ENCODE assay signal across 9 cellular contexts in the genomic region with DNA sequence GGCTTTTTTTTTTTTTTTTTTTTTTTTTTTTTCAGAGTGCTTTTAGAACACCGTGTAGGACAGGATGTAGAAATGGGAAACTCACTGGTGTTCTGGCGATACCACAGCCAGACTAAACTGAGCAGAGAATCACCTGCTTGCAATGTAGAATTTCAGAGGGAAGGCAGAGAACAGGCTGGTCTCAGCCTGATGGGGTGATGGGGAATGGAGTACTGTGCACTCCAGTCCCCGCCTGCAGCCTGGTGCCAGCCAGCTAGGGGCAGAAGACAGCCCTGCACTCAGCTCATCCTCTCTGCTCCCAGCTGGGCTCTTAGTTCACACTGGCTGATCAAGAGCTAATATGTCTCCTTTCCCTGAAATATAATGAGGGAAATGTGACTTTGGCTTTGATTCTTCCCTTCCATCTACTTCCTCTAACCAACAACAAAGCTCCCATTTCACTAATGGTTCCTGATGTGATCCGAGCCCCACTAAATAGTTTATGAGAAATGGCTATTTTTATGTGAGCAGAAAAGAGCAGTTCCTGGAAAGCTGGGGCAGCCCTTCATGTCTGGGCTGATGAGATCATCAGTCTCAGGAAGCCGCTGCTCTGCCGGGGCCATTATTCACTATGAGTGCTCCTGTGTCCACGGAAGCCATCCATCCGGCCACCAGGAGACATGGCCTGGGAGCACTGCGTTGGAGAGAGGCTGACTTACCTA.
A peak's percentile ranks its signal among the peaks of the same experiment; 100 is the strongest.
DNase-seq lines count a peak whose midpoint lies in the region; ATAC-seq and TF ChIP-seq lines count a peak whose summit lies in the region.
"Had no signal": no experiment of that assay in that cellular context is flagged by ENCODE, and none has a peak within 500 bp of the region (broad histone marks: within the 10 kb centered on the region; RNA-seq: fewer than 3 reads in every experiment).

No MANE protein-coding gene starts in this region.

- H3F3A ChIP-seq in GM23338 (replicated peaks; ENCODE audit: low read depth), result no peaks in the 10 kb centered on the region

- no peaks in the 10 kb centered on the region for H3K9me3 Mint-ChIP-seq in GM23338
- no peaks in the 10 kb centered on the region for H3K9me3 Mint-ChIP-seq in activated naive CD4-positive, alpha-beta T cell treated with anti-CD3 and anti-CD28 coated beads for 36 hours

- H3K4me1 Mint-ChIP-seq in GM23338, result peaks cover 6% of the 10 kb centered on the region
- peaks cover 10% of the 10 kb centered on the region for H3K4me1 Mint-ChIP-seq in activated naive CD4-positive, alpha-beta T cell treated with anti-CD3 and anti-CD28 coated beads for 36 hours (ENCODE audit: low read depth)

- H3K27ac Mint-ChIP-seq in GM23338, result no peak overlapping the region
- H3K27ac Mint-ChIP-seq in activated naive CD4-positive, alpha-beta T cell treated with anti-CD3 and anti-CD28 coated beads for 36 hours, result no peak overlapping the region

- no peak overlapping the region for H3K4me2 ChIP-seq in GM23338

- peak; percentile 89 for ATAC-seq in GM23338
- ATAC-seq in SK-N-SH treated with all-trans-retinoic acid at 6 μM for 48 hours, result no peak

- H2AFZ ChIP-seq in GM23338, result no peak overlapping the region

- H4K20me1 ChIP-seq in GM23338 (replicated peaks; ENCODE audit: insufficient read depth), result no peaks in the 10 kb centered on the region

- no peak overlapping the region for H3K4me3 ChIP-seq in GM23338
- H3K4me3 ChIP-seq: vagina had no signal

- no peak for TF ChIP-seq CTCF in GM23338 (conservative IDR thresholded peaks at IDR 0.05; ENCODE audit: low read depth in 2 of 2)

- intact Hi-C loops in activated naive CD4-positive, alpha-beta T cell treated with anti-CD3 and anti-CD28 coated beads for 36 hours (cut with micrococcal nuclease), result no loop called here

- H3K4me3 Mint-ChIP-seq in GM23338, result no peak overlapping the region
- H3K4me3 Mint-ChIP-seq in activated naive CD4-positive, alpha-beta T cell treated with anti-CD3 and anti-CD28 coated beads for 36 hours, result no peak overlapping the region

- H3K27ac ChIP-seq in GM23338 (ENCODE audit: low read depth), result no peak overlapping the region
- H3K27ac ChIP-seq: vagina had no signal

- H3K79me2 ChIP-seq in GM23338 (replicated peaks; ENCODE audit: insufficient read depth), result no peaks in the 10 kb centered on the region

- DNase-seq in AG08395 (ENCODE audit: low spot score), result peak; percentile 42
- DNase-seq in GM23338 (ENCODE audit: low spot score), result no peak
- peak; percentile 82 for DNase-seq in left kidney (ENCODE audit: low read depth, low spot score)
- DNase-seq in RPMI8226, result no peak
- no peak for DNase-seq in EL
- no peak for DNase-seq in HT-29 (ENCODE audit: low spot score)
- no peak for DNase-seq in activated naive CD4-positive, alpha-beta T cell treated with anti-CD3 and anti-CD28 coated beads for 36 hours

- H3K4me1 ChIP-seq in GM23338 (ENCODE audit: insufficient read depth), result no peaks in the 10 kb centered on the region

- no peaks in the 10 kb centered on the region for H3K27me3 Mint-ChIP-seq in GM23338 (ENCODE audit: insufficient read depth, low read depth, poor library complexity)
- peaks cover 8% of the 10 kb centered on the region for H3K27me3 Mint-ChIP-seq in activated naive CD4-positive, alpha-beta T cell treated with anti-CD3 and anti-CD28 coated beads for 36 hours (ENCODE audit: low read depth)

- peaks cover 9% of the 10 kb centered on the region; the same call in 1 of the 2 replicates for H3K9me2 ChIP-seq in GM23338 (ENCODE audit: insufficient read depth)

- CTCF ChIA-PET in activated naive CD4-positive, alpha-beta T cell treated with anti-CD3 and anti-CD28 coated beads for 36 hours (lab: Charles Lee), result interaction anchor here (0.6 to 1.6 kb wide), 4 partner anchors 86 to 239 kb away, joined by 3 to 6 read pairs (median 4); no protein-coding TSS in a partner anchor

- no peaks in the 10 kb centered on the region for H3K27me3 ChIP-seq in GM23338 (ENCODE audit: insufficient read depth)
- H3K27me3 ChIP-seq: vagina had no signal

- no peaks in the 10 kb centered on the region for H3K36me3 Mint-ChIP-seq in GM23338 (ENCODE audit: low read depth)
- no peaks in the 10 kb centered on the region for H3K36me3 Mint-ChIP-seq in activated naive CD4-positive, alpha-beta T cell treated with anti-CD3 and anti-CD28 coated beads for 36 hours (ENCODE audit: low read depth)

- H3K36me3 ChIP-seq in GM23338 (ENCODE audit: insufficient read depth), result no peaks in the 10 kb centered on the region
- H3K36me3 ChIP-seq: vagina had no signal

TF ChIP-seq in GM23338, 12 proteins besides CTCF, POLR2A, EP300 and RAD21:
- no peak for TF ChIP-seq CREB1 (CRISPR knock-in tag; IDR thresholded peaks at IDR 0.05; ENCODE audit: low read depth)
- TF ChIP-seq, protein P1, sequence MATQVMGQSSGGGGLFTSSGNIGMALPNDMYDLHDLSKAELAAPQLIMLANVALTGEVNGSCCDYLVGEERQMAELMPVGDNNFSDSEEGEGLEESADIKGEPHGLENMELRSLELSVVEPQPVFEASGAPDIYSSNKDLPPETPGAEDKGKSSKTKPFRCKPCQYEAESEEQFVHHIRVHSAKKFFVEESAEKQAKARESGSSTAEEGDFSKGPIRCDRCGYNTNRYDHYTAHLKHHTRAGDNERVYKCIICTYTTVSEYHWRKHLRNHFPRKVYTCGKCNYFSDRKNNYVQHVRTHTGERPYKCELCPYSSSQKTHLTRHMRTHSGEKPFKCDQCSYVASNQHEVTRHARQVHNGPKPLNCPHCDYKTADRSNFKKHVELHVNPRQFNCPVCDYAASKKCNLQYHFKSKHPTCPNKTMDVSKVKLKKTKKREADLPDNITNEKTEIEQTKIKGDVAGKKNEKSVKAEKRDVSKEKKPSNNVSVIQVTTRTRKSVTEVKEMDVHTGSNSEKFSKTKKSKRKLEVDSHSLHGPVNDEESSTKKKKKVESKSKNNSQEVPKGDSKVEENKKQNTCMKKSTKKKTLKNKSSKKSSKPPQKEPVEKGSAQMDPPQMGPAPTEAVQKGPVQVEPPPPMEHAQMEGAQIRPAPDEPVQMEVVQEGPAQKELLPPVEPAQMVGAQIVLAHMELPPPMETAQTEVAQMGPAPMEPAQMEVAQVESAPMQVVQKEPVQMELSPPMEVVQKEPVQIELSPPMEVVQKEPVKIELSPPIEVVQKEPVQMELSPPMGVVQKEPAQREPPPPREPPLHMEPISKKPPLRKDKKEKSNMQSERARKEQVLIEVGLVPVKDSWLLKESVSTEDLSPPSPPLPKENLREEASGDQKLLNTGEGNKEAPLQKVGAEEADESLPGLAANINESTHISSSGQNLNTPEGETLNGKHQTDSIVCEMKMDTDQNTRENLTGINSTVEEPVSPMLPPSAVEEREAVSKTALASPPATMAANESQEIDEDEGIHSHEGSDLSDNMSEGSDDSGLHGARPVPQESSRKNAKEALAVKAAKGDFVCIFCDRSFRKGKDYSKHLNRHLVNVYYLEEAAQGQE (IDR thresholded peaks at IDR 0.05; ENCODE audit: unreplicated experiment), result no peak
- no peak for TF ChIP-seq ZNF114 (CRISPR knock-in tag; IDR thresholded peaks at IDR 0.05)
- no peak for TF ChIP-seq EZH2phosphoT487 (IDR thresholded peaks at IDR 0.05; ENCODE audit: unreplicated experiment)
- TF ChIP-seq JUNB (IDR thresholded peaks at IDR 0.05; ENCODE audit: unreplicated experiment), result no peak
- no peak for TF ChIP-seq EZH2 (IDR thresholded peaks at IDR 0.05; ENCODE audit: low read depth, unreplicated experiment)
- TF ChIP-seq STAT1 (IDR thresholded peaks at IDR 0.05; ENCODE audit: unreplicated experiment), result no peak

TF ChIP-seq in SK-N-SH treated with all-trans-retinoic acid at 6 μM for 48 hours, 23 proteins besides CTCF, POLR2A, EP300 and RAD21:
- 0 out of 2 replicates have a peak, but pooled peaks have one; percentile 32 for TF ChIP-seq ISL1 (CRISPR knock-in tag; IDR thresholded peaks at IDR 0.05)
- no peak for TF ChIP-seq RARB (CRISPR knock-in tag; IDR thresholded peaks at IDR 0.05)

Comparison
In these comparisons a context has a peak if more than half of its experiments do, and no peak if none do; other contexts are left out.
1. DNase-seq: peak in AG08395 (single experiment) and left kidney (single experiment); none in GM23338 (single experiment), RPMI8226 (single experiment), EL (single experiment), HT-29 (single experiment) and activated naive CD4-positive, alpha-beta T cell treated with anti-CD3 and anti-CD28 coated beads for 36 hours (single experiment).